ENCODE assay signal across 18 cellular contexts in genomic region chr9:134168731-134169130, GRCh38. TPM values are rescaled to one million over a fixed set of nuclear protein-coding genes. Genes with fewer than 3 reads are reported as not detected.
DNase-seq lines count a peak whose midpoint lies in the region; TF ChIP-seq lines count a peak whose summit lies in the region.
"Had no signal": no experiment of that assay in that cellular context is flagged by ENCODE, and none has a peak within 500 bp of the region (broad histone marks: within the 10 kb centered on the region; RNA-seq: fewer than 3 reads in every experiment).

No MANE protein-coding gene starts in this region.

- WGBS in liver = 94% methylated on average over 5 of the region's 5 CpGs

- H3K27ac Mint-ChIP-seq in activated CD4-positive, alpha-beta memory T cell treated with anti-CD3 and anti-CD28 coated beads, Interleukin-2, amount 10 ng/mL, durations not matched to agents 7 days and 5 days = no peak overlapping the region
- H3K27ac Mint-ChIP-seq: activated naive CD8-positive, alpha-beta T cell; CD4-positive, alpha-beta T cell; stimulated activated effector memory CD8-positive, alpha-beta T cell treated with anti-CD3 and anti-CD28 coated beads, Interleukin-12 subunit alpha, Interleukin-12 subunit beta, amount 100 ng/mL, for 72 hours had no signal

- TF ChIP-seq CTCF in HL-60 (IDR thresholded peaks at IDR 0.05; ENCODE audit: insufficient read depth, low read length) (peak; percentile 29), WERI-Rb-1 (IDR thresholded peaks at IDR 0.05; ENCODE audit: low read depth, low read length) (peak; percentile 46), liver (IDR thresholded peaks at IDR 0.05; ENCODE audit: low read depth, low read length, missing input control) (peak; percentile 13), coronary artery (IDR thresholded peaks at IDR 0.05) (no peak)

- peaks cover 10% of the 10 kb centered on the region for H3K4me1 Mint-ChIP-seq in activated CD4-positive, alpha-beta memory T cell treated with anti-CD3 and anti-CD28 coated beads, Interleukin-2, amount 10 ng/mL, durations not matched to agents 7 days and 5 days

- H3K27me3 ChIP-seq in HL-60 (ENCODE audit: insufficient read depth, poor library complexity, severe bottlenecking) (no peaks in the 10 kb centered on the region), WERI-Rb-1 (ENCODE audit: insufficient read depth, low read depth, severe bottlenecking) (no peaks in the 10 kb centered on the region), liver (ENCODE audit: control insufficient read depth in 4 of 4, insufficient read depth in 4 of 4, low read length in 3 of 4) (no peaks in the 10 kb centered on the region)

- H3K27me3 Mint-ChIP-seq in activated CD4-positive, alpha-beta memory T cell treated with anti-CD3 and anti-CD28 coated beads, Interleukin-2, amount 10 ng/mL, durations not matched to agents 7 days and 5 days = peaks cover 2% of the 10 kb centered on the region
- H3K27me3 Mint-ChIP-seq: activated naive CD8-positive, alpha-beta T cell; naive B cell had no signal

- TF ChIP-seq RAD21 in liver (IDR thresholded peaks at IDR 0.05) = no peak

- H3K9ac ChIP-seq in liver (ENCODE audit: low read depth in 1 of 2, low read length in 2 of 2) = no peak overlapping the region

- H3K36me3 Mint-ChIP-seq in activated CD4-positive, alpha-beta memory T cell treated with anti-CD3 and anti-CD28 coated beads, Interleukin-2, amount 10 ng/mL, durations not matched to agents 7 days and 5 days (ENCODE audit: low read depth) = peaks cover 4% of the 10 kb centered on the region
- H3K36me3 Mint-ChIP-seq: activated naive CD8-positive, alpha-beta T cell; stimulated activated effector memory CD8-positive, alpha-beta T cell treated with anti-CD3 and anti-CD28 coated beads, Interleukin-12 subunit alpha, Interleukin-12 subunit beta, amount 100 ng/mL, for 72 hours had no signal

- no peaks in the 10 kb centered on the region for H3K9me3 Mint-ChIP-seq in activated CD4-positive, alpha-beta memory T cell treated with anti-CD3 and anti-CD28 coated beads, Interleukin-2, amount 10 ng/mL, durations not matched to agents 7 days and 5 days
- H3K9me3 Mint-ChIP-seq: CD4-positive, alpha-beta T cell; stimulated activated effector memory CD8-positive, alpha-beta T cell treated with anti-CD3 and anti-CD28 coated beads, Interleukin-12 subunit alpha, Interleukin-12 subunit beta, amount 100 ng/mL, for 72 hours had no signal

- H3K4me3 ChIP-seq in HL-60 (replicated peaks; ENCODE audit: insufficient read depth, low read length) = no peak overlapping the region
- H3K4me3 ChIP-seq in WERI-Rb-1 (ENCODE audit: low read depth, low read length) = no peak overlapping the region
- H3K4me3 ChIP-seq in liver (ENCODE audit: low read depth in 1 of 3, low read length in 3 of 3) = no peak overlapping the region
- H3K4me3 ChIP-seq in coronary artery = no peak overlapping the region

- H3K27ac ChIP-seq in HL-60 (replicated peaks) = no peak overlapping the region
- H3K27ac ChIP-seq in WERI-Rb-1 = no peak overlapping the region
- H3K27ac ChIP-seq in liver (ENCODE audit: low read depth in 1 of 2, low read length in 2 of 2) = peak overlapping the region; percentile 33 to 85
- H3K27ac ChIP-seq in coronary artery = no peak overlapping the region

- CTCF ChIA-PET in activated CD4-positive, alpha-beta memory T cell treated with anti-CD3 and anti-CD28 coated beads, Interleukin-2, amount 10 ng/mL, durations not matched to agents 7 days and 5 days (lab: Charles Lee) = interaction anchor here (0.9 to 5.2 kb wide), 3 partner anchors 30 to 281 kb away, joined by 3 to 46 read pairs (median 3); no protein-coding TSS in a partner anchor

- H3K36me3 ChIP-seq in WERI-Rb-1 (no peaks in the 10 kb centered on the region), liver (ENCODE audit: control insufficient read depth in 4 of 4, insufficient read depth in 3 of 4, low read depth in 1 of 4, low read length in 3 of 4) (no peaks in the 10 kb centered on the region)

- no peak overlapping the region for H3K4me3 Mint-ChIP-seq in activated CD4-positive, alpha-beta memory T cell treated with anti-CD3 and anti-CD28 coated beads, Interleukin-2, amount 10 ng/mL, durations not matched to agents 7 days and 5 days
- H3K4me3 Mint-ChIP-seq: activated naive CD8-positive, alpha-beta T cell; CD4-positive, alpha-beta T cell; naive B cell; stimulated activated effector memory CD8-positive, alpha-beta T cell treated with anti-CD3 and anti-CD28 coated beads, Interleukin-12 subunit alpha, Interleukin-12 subunit beta, amount 100 ng/mL, for 72 hours had no signal

- peak; percentile 17 for DNase-seq in ELR (ENCODE audit: low read depth)
- no peak for DNase-seq in HL-60 (ENCODE audit: low read depth in 1 of 2, low spot score in 1 of 2)
- peak; percentile 33 for DNase-seq in WERI-Rb-1
- DNase-seq in coronary artery (ENCODE audit: low spot score) = no peak
- DNase-seq in NCI-H2107 treated with DMSO at 0.1 percent for 48 hours (lab: John Stamatoyannopoulos, UW; ENCODE audit: unreplicated experiment) = no peak
- DNase-seq in activated CD4-positive, alpha-beta memory T cell treated with anti-CD3 and anti-CD28 coated beads, Interleukin-2, amount 10 ng/mL, durations not matched to agents 7 days and 5 days = no peak
- no peak for DNase-seq in NCI-H446 treated with DMSO at 0.1 percent for 48 hours (lab: John Stamatoyannopoulos, UW)
- DNase-seq: activated CD8-positive, alpha-beta memory T cell treated with anti-CD3 and anti-CD28 coated beads, Interleukin-2, amount 50 U/mL, for 48 hours; CD4-positive, alpha-beta T cell; hippocampal formation; naive B cell; NCI-H1105; OCI-M1; stimulated activated CD4-positive, alpha-beta T cell treated with anti-CD3 and anti-CD28 coated beads, Interleukin-4, amount 100 ng/mL, for 4 hours had no signal

- peaks cover 9 to 20% (median 15%) of the 10 kb centered on the region in 4 donors for H3K4me1 ChIP-seq in liver (ENCODE audit: control insufficient read depth in 4 of 4, insufficient read depth in 4 of 4, low read length in 3 of 4)

- POLR2A ChIA-PET in activated CD4-positive, alpha-beta memory T cell treated with anti-CD3 and anti-CD28 coated beads, Interleukin-2, amount 10 ng/mL, durations not matched to agents 7 days and 5 days (lab: Charles Lee) = no interaction called here

- H3K9me3 ChIP-seq in WERI-Rb-1 (ENCODE audit: severe bottlenecking) = peaks cover 9% of the 10 kb centered on the region
- H3K9me3 ChIP-seq in liver (ENCODE audit: control insufficient read depth in 4 of 4, low read length in 3 of 4) = no peaks in the 10 kb centered on the region

TF ChIP-seq in liver, 16 proteins besides CTCF, POLR2A, EP300 and RAD21:
- TF ChIP-seq EGR1 (IDR thresholded peaks at IDR 0.05; ENCODE audit: low read depth in 2 of 2) = no peak
- TF ChIP-seq MAX (IDR thresholded peaks at IDR 0.05) = no peak
- TF ChIP-seq HNF4G (IDR thresholded peaks at IDR 0.05) = no peak
- no peak for TF ChIP-seq SP1 (IDR thresholded peaks at IDR 0.05)
TF ChIP-seq in liver: peak in this region for 0.

RNA-seq across cellular contexts. Expression of gene RNU6ATAC, which starts 4.4 kb away (rescaled TPM):
- not detected for total RNA-seq in liver
- polyA plus RNA-seq in liver = not detected
- 10 to 100 TPM; 21.7 to 22.1 TPM for total RNA-seq in activated CD4-positive, alpha-beta memory T cell treated with anti-CD3 and anti-CD28 coated beads, Interleukin-2, amount 10 ng/mL, durations not matched to agents 7 days and 5 days
- polyA plus RNA-seq: esophagus had no signal

RNA-seq across cellular contexts. Expression of gene WDR5, which starts 32.8 kb away (rescaled TPM):
- 10 to 100 TPM; 11.4 to 21.6 TPM for total RNA-seq in liver
- 10 to 100 TPM; 11.1 to 17.8 TPM for polyA plus RNA-seq in liver
- total RNA-seq in activated CD4-positive, alpha-beta memory T cell treated with anti-CD3 and anti-CD28 coated beads, Interleukin-2, amount 10 ng/mL, durations not matched to agents 7 days and 5 days = 10 to 100 TPM; 32.1 to 32.7 TPM

Comparison
In these comparisons a context has a peak if more than half of its experiments do, and no peak if none do; other contexts are left out.
1. DNase-seq: peak in ELR (single experiment) and WERI-Rb-1 (single experiment); none in HL-60 (0 of 2), coronary artery (single experiment), NCI-H2107 treated with DMSO at 0.1 percent for 48 hours (single experiment), activated CD4-positive, alpha-beta memory T cell treated with anti-CD3 and anti-CD28 coated beads, Interleukin-2, amount 10 ng/mL, durations not matched to agents 7 days and 5 days (single experiment) and NCI-H446 treated with DMSO at 0.1 percent for 48 hours (single experiment).
2. H3K27ac ChIP-seq: peak in liver (2 of 2); none in HL-60 (single experiment), WERI-Rb-1 (single experiment) and coronary artery (0 of 2).
3. RNA of gene RNU6ATAC, which starts 4.4 kb away (total RNA-seq): 21.7 to 22.1 TPM in activated CD4-positive, alpha-beta memory T cell treated with anti-CD3 and anti-CD28 coated beads, Interleukin-2, amount 10 ng/mL, durations not matched to agents 7 days and 5 days; not detected in liver; every median in the first group is over 10 times any median in the second.